In genomic region chr1:22105611-22106207, GRCh38 we compare ENCODE assay signal across 9 cellular contexts. TPM values are rescaled to one million over a fixed set of nuclear protein-coding genes. Genes with fewer than 3 reads are reported as not detected.
DNase-seq lines count a peak whose midpoint lies in the region; ATAC-seq and TF ChIP-seq lines count a peak whose summit lies in the region.
"Had no signal": no experiment of that assay in that cellular context is flagged by ENCODE, and none has a peak within 500 bp of the region (broad histone marks: within the 10 kb centered on the region; RNA-seq: fewer than 3 reads in every experiment).

No MANE protein-coding gene starts in this region.

- no peak for TF ChIP-seq POLR2A in heart left ventricle (IDR thresholded peaks at IDR 0.05)

- peaks cover 0 to 68% (median 8%) of the 10 kb centered on the region in 9 donors for H3K36me3 ChIP-seq in heart left ventricle

- H3K27me3 Mint-ChIP-seq in activated T-cell treated with anti-CD3 and anti-CD28 coated beads, Interleukin-2, amount 50 U/mL, for 4 hours (ENCODE audit: low read depth), result no peaks in the 10 kb centered on the region

- H3K4me1 ChIP-seq in heart left ventricle, result peaks cover 0 to 39% (median 16%) of the 10 kb centered on the region in 12 donors

- H3K4me3 ChIP-seq in heart left ventricle (no peak overlapping the region), retinal pigment epithelial cell (ENCODE audit: low read length) (no peak overlapping the region)

- H3K36me3 Mint-ChIP-seq in activated T-cell treated with anti-CD3 and anti-CD28 coated beads, Interleukin-2, amount 50 U/mL, for 4 hours (ENCODE audit: insufficient read depth), result peaks cover 34% of the 10 kb centered on the region

- H3K9me3 Mint-ChIP-seq in activated T-cell treated with anti-CD3 and anti-CD28 coated beads, Interleukin-2, amount 50 U/mL, for 4 hours, result no peaks in the 10 kb centered on the region

- H3K4me1 Mint-ChIP-seq in activated T-cell treated with anti-CD3 and anti-CD28 coated beads, Interleukin-2, amount 50 U/mL, for 4 hours (ENCODE audit: low read depth), result peaks cover 66% of the 10 kb centered on the region

- peak; percentile 49 for DNase-seq in COR-L47 (lab: John Stamatoyannopoulos, UW)
- peak; percentile 51 for DNase-seq in H4 (ENCODE audit: low spot score)
- DNase-seq in NCI-H446 treated with DMSO at 0.1 percent for 48 hours (lab: John Stamatoyannopoulos, UW), result peak; percentile 57
- no peak for DNase-seq in activated T-cell treated with anti-CD3 and anti-CD28 coated beads, Interleukin-2, amount 50 U/mL, for 4 hours
- DNase-seq in heart left ventricle, result no peak
- DNase-seq in retinal pigment epithelial cell (ENCODE audit: low read depth), result no peak
- no peak for DNase-seq in UCSD-AML1 (lab: John Stamatoyannopoulos, UW; ENCODE audit: unreplicated experiment)

- H3K27me3 ChIP-seq in heart left ventricle, result no peaks in the 10 kb centered on the region

- TF ChIP-seq CTCF in heart left ventricle (IDR thresholded peaks at IDR 0.05), result peak; percentile 66 to 83 (median 78)
- TF ChIP-seq CTCF in retinal pigment epithelial cell (conservative IDR thresholded peaks at IDR 0.05; ENCODE audit: low read depth, low read length), result peak; percentile 86

- peak; percentile 35 to 41 for ATAC-seq in activated T-cell treated with anti-CD3 and anti-CD28 coated beads, Interleukin-2, amount 50 U/mL, for 4 hours
- ATAC-seq in heart left ventricle (peak in 3 of 4 donors; percentile 41 to 45 (median 42)), GM18868 (IDR thresholded peaks at IDR 0.05; ENCODE audit: unreplicated experiment) (no peak)

- intact Hi-C loops in heart left ventricle (cut with DNase I), result loop anchor here (5.0 to 10.0 kb wide), 8 partner anchors 167 to 539 kb away; partner anchors contain the start of gene C1QC (in 4 of the 10)

- peak overlapping the region; percentile 14 for H3K4me3 Mint-ChIP-seq in activated T-cell treated with anti-CD3 and anti-CD28 coated beads, Interleukin-2, amount 50 U/mL, for 4 hours

- WGBS in heart left ventricle, 4 donors, result 55 to 60% (median 58%) methylated on average over 5 of the region's 5 CpGs

- H3K27ac ChIP-seq in heart left ventricle, result no peak overlapping the region

- no peaks in the 10 kb centered on the region for H3K9me3 ChIP-seq in heart left ventricle

RNA-seq across cellular contexts. Expression of gene WNT4, which starts 37.2 kb away (rescaled TPM):
- 0.04 TPM in 1 of 2 replicates, not detected in the other for total RNA-seq in H4 (2014; rRNA removed; shearing (Covaris generic))
- not detected for total RNA-seq in activated T-cell treated with anti-CD3 and anti-CD28 coated beads, Interleukin-2, amount 50 U/mL, for 4 hours
- total RNA-seq in heart left ventricle, result under 1 TPM in 6 of 9 donors, not detected in 3; 0.07 to 0.38 (median 0.09) TPM
- under 1 TPM; 0.04 to 0.07 TPM for polyA plus RNA-seq in heart left ventricle
- total RNA-seq: T-helper 2 cell treated with Interferon-gamma antibody and Interleukin-4, amounts not matched to agents 100 ng/mL and 5 ng/mL, for 36 hours had no signal

RNA-seq across cellular contexts. Expression of gene CDC42, which starts 53.2 kb away (rescaled TPM):
- total RNA-seq in H4 (2014; rRNA removed; shearing (Covaris generic)), result 384 and 429 TPM in 2 replicates
- total RNA-seq in activated T-cell treated with anti-CD3 and anti-CD28 coated beads, Interleukin-2, amount 50 U/mL, for 4 hours, result 100 to 1,000 TPM; 218 to 249 (median 235) TPM
- 100 to 1,000 TPM; 135 to 260 (median 189) TPM for total RNA-seq in heart left ventricle
- polyA plus RNA-seq in heart left ventricle, result 100 to 1,000 TPM in 1 of 2 donors, 10 to 100 TPM in 1; 74.3 to 184 TPM

Comparison
In these comparisons a context has a peak if more than half of its experiments do, and no peak if none do; other contexts are left out.
1. DNase-seq: peak in COR-L47 (single experiment), H4 (single experiment) and NCI-H446 treated with DMSO at 0.1 percent for 48 hours (single experiment); none in activated T-cell treated with anti-CD3 and anti-CD28 coated beads, Interleukin-2, amount 50 U/mL, for 4 hours (single experiment), heart left ventricle (0 of 5), retinal pigment epithelial cell (single experiment) and UCSD-AML1 (single experiment).